11 cellular contexts compared by ENCODE assay signal in genomic region chr13:45700971-45701900, GRCh38. TPM values are rescaled to one million over a fixed set of nuclear protein-coding genes. Genes with fewer than 3 reads are reported as not detected.
DNase-seq lines count a peak whose midpoint lies in the region; ATAC-seq lines count a peak whose summit lies in the region.
"Had no signal": no experiment of that assay in that cellular context is flagged by ENCODE, and none has a peak within 500 bp of the region (broad histone marks: within the 10 kb centered on the region; RNA-seq: fewer than 3 reads in every experiment).

No MANE protein-coding gene starts in this region.

- whole genome bisulfite sequencing in neuronal stem cell (ENCODE audit: extremely low coverage in 2 of 2, insufficient read length in 2 of 2, insufficient replicate concordance in 1 of 2), 2 donors: no CpG with 5 or more reads among the region's 4 CpGs

- DNase-seq in activated T-cell treated with anti-CD3 and anti-CD28 coated beads, Interleukin-2, amount 50 U/mL, for 24 hours: no peak
- DNase-seq in activated T-cell treated with anti-CD3 and anti-CD28 coated beads, Interleukin-2, amount 50 U/mL, for 48 hours: no peak
- no peak for DNase-seq in neuronal stem cell (ENCODE audit: low spot score)
- no peak for DNase-seq in NCI-H1092 treated with DMSO at 0.1 percent for 48 hours (lab: John Stamatoyannopoulos, UW)
- DNase-seq in NCI-H510A treated with DMSO at 0.1 percent for 48 hours (lab: John Stamatoyannopoulos, UW): no peak
- no peak for DNase-seq in midbrain (lab: John Stamatoyannopoulos, UW)
- DNase-seq: SJCRH30 had no signal

- H3K27ac Mint-ChIP-seq in activated T-cell treated with anti-CD3 and anti-CD28 coated beads, Interleukin-2, amount 50 U/mL, for 24 hours: peak overlapping the region; percentile 60
- H3K27ac Mint-ChIP-seq: activated naive CD8-positive, alpha-beta T cell had no signal

- H3K4me3 Mint-ChIP-seq in activated T-cell treated with anti-CD3 and anti-CD28 coated beads, Interleukin-2, amount 50 U/mL, for 24 hours: no peak overlapping the region
- H3K4me3 Mint-ChIP-seq: activated naive CD8-positive, alpha-beta T cell had no signal

- H3K4ac ChIP-seq in neuronal stem cell (ENCODE audit: low read length): no peak overlapping the region

- peaks cover 12% of the 10 kb centered on the region for H3K27me3 Mint-ChIP-seq in activated T-cell treated with anti-CD3 and anti-CD28 coated beads, Interleukin-2, amount 50 U/mL, for 24 hours
- H3K27me3 Mint-ChIP-seq: activated naive CD8-positive, alpha-beta T cell had no signal

- H2BK5ac ChIP-seq in neuronal stem cell (ENCODE audit: low read length): no peak overlapping the region

- no peaks in the 10 kb centered on the region for H3K9me3 Mint-ChIP-seq in activated T-cell treated with anti-CD3 and anti-CD28 coated beads, Interleukin-2, amount 50 U/mL, for 24 hours

- no peaks in the 10 kb centered on the region for H3K36me3 Mint-ChIP-seq in activated T-cell treated with anti-CD3 and anti-CD28 coated beads, Interleukin-2, amount 50 U/mL, for 24 hours (ENCODE audit: low read depth)
- H3K36me3 Mint-ChIP-seq: activated naive CD8-positive, alpha-beta T cell had no signal

- no peak overlapping the region for H4K8ac ChIP-seq in neuronal stem cell (ENCODE audit: low read depth, low read length)

- peaks cover 0 to 2% of the 10 kb centered on the region in 2 donors for H3K9me3 ChIP-seq in neuronal stem cell (replicated peaks in 1 of 2; ENCODE audit: control insufficient read depth in 2 of 2, insufficient read depth in 1 of 2, low read depth in 1 of 2, low read length in 2 of 2)
- H3K9me3 ChIP-seq: SJCRH30 had no signal

- no peak overlapping the region for H2AK5ac ChIP-seq in neuronal stem cell (ENCODE audit: low read depth, low read length)

- H3K4me3 ChIP-seq in neuronal stem cell (ENCODE audit: low read length in 2 of 2): no peak overlapping the region
- H3K4me3 ChIP-seq: SJCRH30 had no signal

- ATAC-seq in GM21619 (IDR thresholded peaks at IDR 0.05; ENCODE audit: unreplicated experiment) (peak; percentile 50), HG03378 (IDR thresholded peaks at IDR 0.05; ENCODE audit: unreplicated experiment) (peak; percentile 60)

- no peak overlapping the region for H3K9ac ChIP-seq in neuronal stem cell (ENCODE audit: low read depth, low read length, poor library complexity)

- peaks cover 32% of the 10 kb centered on the region for H3K4me1 Mint-ChIP-seq in activated T-cell treated with anti-CD3 and anti-CD28 coated beads, Interleukin-2, amount 50 U/mL, for 24 hours (ENCODE audit: low read depth)

- H2AFZ ChIP-seq in neuronal stem cell (ENCODE audit: low read length): peak overlapping the region; percentile 47

- H3K79me1 ChIP-seq in neuronal stem cell (ENCODE audit: low read depth, low read length): no peaks in the 10 kb centered on the region

- H2BK12ac ChIP-seq in neuronal stem cell (ENCODE audit: low read length): no peak overlapping the region

- peaks cover 4 to 13% of the 10 kb centered on the region in 2 donors for H3K4me1 ChIP-seq in neuronal stem cell (ENCODE audit: control insufficient read depth in 2 of 2, insufficient read depth in 1 of 2, low read depth in 1 of 2, low read length in 2 of 2)
- H3K4me1 ChIP-seq: SJCRH30 had no signal

- no peak overlapping the region for H3K4me2 ChIP-seq in neuronal stem cell (ENCODE audit: insufficient read depth, low read length, poor library complexity, severe bottlenecking)

- H2BK120ac ChIP-seq in neuronal stem cell (ENCODE audit: low read depth, low read length): no peak overlapping the region

- no peaks in the 10 kb centered on the region for H3K36me3 ChIP-seq in neuronal stem cell (replicated peaks in 1 of 2; ENCODE audit: control insufficient read depth in 2 of 2, insufficient read depth in 2 of 2, low read length in 2 of 2)
- H3K36me3 ChIP-seq: SJCRH30 had no signal

- no peak overlapping the region for H3K27ac ChIP-seq in neuronal stem cell (replicated peaks; ENCODE audit: low read length)
- H3K27ac ChIP-seq: SJCRH30 had no signal

- no peak overlapping the region for H3K23ac ChIP-seq in neuronal stem cell (ENCODE audit: low read depth, low read length, poor library complexity)

- no peak overlapping the region for H3K14ac ChIP-seq in neuronal stem cell (ENCODE audit: low read length)

- no peak overlapping the region for H4K91ac ChIP-seq in neuronal stem cell (ENCODE audit: low read depth, low read length, poor library complexity)

- H3K18ac ChIP-seq in neuronal stem cell (ENCODE audit: low read length): no peak overlapping the region

- H2BK15ac ChIP-seq in neuronal stem cell (ENCODE audit: low read length): no peak overlapping the region

- H3K27me3 ChIP-seq in neuronal stem cell (ENCODE audit: control insufficient read depth in 3 of 3, insufficient read depth in 3 of 3, low read depth in 1 of 3, low read length in 3 of 3): peaks cover 0 to 12% (median 0%) of the 10 kb centered on the region in 3 experiments
- H3K27me3 ChIP-seq: SJCRH30 had no signal

RNA-seq across cellular contexts. Expression of gene CBY2, which starts 0.9 kb away (rescaled TPM):
- polyA plus RNA-seq in neuronal stem cell (2013, experiment 1 of 2): 0.08 TPM
- polyA plus RNA-seq in neuronal stem cell (2013, experiment 2 of 2): 0.10 TPM
- polyA plus RNA-seq: fibroblast of lung had no signal
